Comparison of ENCODE assay signal across 24 cellular contexts in the genomic region with DNA sequence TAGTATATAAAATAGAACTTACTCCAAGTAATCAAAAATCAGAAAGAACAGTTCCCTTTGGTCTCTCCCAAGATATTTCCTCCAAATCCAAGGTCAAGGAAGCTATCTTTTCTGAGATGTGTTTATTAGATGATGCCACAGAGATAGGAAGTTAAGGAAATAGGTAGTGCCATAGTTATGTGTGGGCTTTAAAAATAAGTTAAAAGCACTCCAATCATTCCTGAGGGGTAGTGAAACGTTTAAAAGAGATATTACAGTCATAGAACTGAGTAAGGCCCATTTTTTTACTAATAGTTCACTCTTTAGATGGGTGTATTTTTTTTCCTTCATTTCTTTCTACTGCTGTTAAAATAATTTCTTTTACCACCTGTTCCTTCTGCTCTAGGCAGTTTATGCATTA.
DNase-seq lines count a peak whose midpoint lies in the region; ATAC-seq, FAIRE-seq and TF ChIP-seq lines count a peak whose summit lies in the region.
"Had no signal": no experiment of that assay in that cellular context is flagged by ENCODE, and none has a peak within 500 bp of the region (broad histone marks: within the 10 kb centered on the region; RNA-seq: fewer than 3 reads in every experiment).

No MANE protein-coding gene starts in this region.

- H3K27ac ChIP-seq in mesenchymal stem cell (ENCODE audit: low read length, poor library complexity, severe bottlenecking): no peak overlapping the region
- no peak overlapping the region for H3K27ac ChIP-seq in ovary
- H3K27ac ChIP-seq in right cardiac atrium (ENCODE audit: low read length): no peak overlapping the region
- H3K27ac ChIP-seq: RWPE1, SK-N-MC had no signal

- no peak overlapping the region for H2BK120ac ChIP-seq in mesenchymal stem cell (ENCODE audit: low read depth, low read length)

- no peaks in the 10 kb centered on the region for H3K4me1 ChIP-seq in mesenchymal stem cell (ENCODE audit: control insufficient read depth, insufficient read depth, low read depth, low read length)
- no peaks in the 10 kb centered on the region for H3K4me1 ChIP-seq in ovary (ENCODE audit: insufficient read depth)
- no peaks in the 10 kb centered on the region for H3K4me1 ChIP-seq in right cardiac atrium (ENCODE audit: control insufficient read depth, insufficient read depth, low read length)

- H3K9me3 ChIP-seq in mesenchymal stem cell (ENCODE audit: control insufficient read depth, low read length) (no peaks in the 10 kb centered on the region), ovary (no peaks in the 10 kb centered on the region), right cardiac atrium (ENCODE audit: control insufficient read depth, low read length) (no peaks in the 10 kb centered on the region)

- no peak overlapping the region for H3K4me2 ChIP-seq in mesenchymal stem cell (ENCODE audit: low read length, poor library complexity, severe bottlenecking)

- H3K18ac ChIP-seq in mesenchymal stem cell (ENCODE audit: low read depth in 1 of 2, low read length in 2 of 2): no peak overlapping the region

- TF ChIP-seq CTCF in chondrocyte (IDR thresholded peaks at IDR 0.05): no peak
- no peak for TF ChIP-seq CTCF in ovary (IDR thresholded peaks at IDR 0.05)
- TF ChIP-seq CTCF in GM20000 (IDR thresholded peaks at IDR 0.05; ENCODE audit: extremely low read depth, missing control alignments): no peak

- WGBS in mesenchymal stem cell: no CpG with 5 or more reads among the region's 1 CpG
- WGBS in ovary, 3 donors: 42 to 55% (median 50%) methylated on average over 1 of the region's 1 CpG
- WGBS in right cardiac atrium: 47% methylated on average over 1 of the region's 1 CpG

- H4K8ac ChIP-seq in mesenchymal stem cell (ENCODE audit: low read length): no peak overlapping the region

- H3K36me3 ChIP-seq in mesenchymal stem cell (ENCODE audit: control insufficient read depth in 1 of 2, insufficient read depth in 2 of 2, low read depth in 1 of 2, low read length in 2 of 2) (no peaks in the 10 kb centered on the region), ovary (no peaks in the 10 kb centered on the region)

- H3K36me3 Mint-ChIP-seq in chondrocyte (ENCODE audit: low read depth): no peaks in the 10 kb centered on the region
- H3K36me3 Mint-ChIP-seq: CD4-positive, alpha-beta memory T cell had no signal

- no peak overlapping the region for H2BK5ac ChIP-seq in mesenchymal stem cell (ENCODE audit: low read depth, low read length, poor library complexity, severe bottlenecking)

- H4K91ac ChIP-seq in mesenchymal stem cell (ENCODE audit: low read length): no peak overlapping the region

- TF ChIP-seq EP300 in ovary (IDR thresholded peaks at IDR 0.05): no peak

- H3K9me3 Mint-ChIP-seq in chondrocyte (ENCODE audit: low read depth): no peaks in the 10 kb centered on the region

- no peaks in the 10 kb centered on the region for H3K27me3 ChIP-seq in mesenchymal stem cell (ENCODE audit: control insufficient read depth in 1 of 2, insufficient read depth in 1 of 2, low read length in 2 of 2)
- no peaks in the 10 kb centered on the region for H3K27me3 ChIP-seq in ovary
- no peaks in the 10 kb centered on the region for H3K27me3 ChIP-seq in right cardiac atrium (ENCODE audit: control insufficient read depth, insufficient read depth)

- intact Hi-C loops in ovary (cut with DNase I) (no loop called here), right cardiac atrium (cut with DNase I) (no loop called here)

- H3K27me3 Mint-ChIP-seq in chondrocyte (ENCODE audit: low read depth): no peaks in the 10 kb centered on the region
- H3K27me3 Mint-ChIP-seq: CD4-positive, alpha-beta memory T cell had no signal

- no peak for FAIRE-seq in RCC 7860 (lab: Jason Lieb, UNC)
- FAIRE-seq: A204.1, GM12892, H1 had no signal

- no peak for ATAC-seq in right cardiac atrium

- H2BK12ac ChIP-seq in mesenchymal stem cell (ENCODE audit: low read length in 2 of 2): no peak overlapping the region

- H3K4me3 Mint-ChIP-seq in chondrocyte (ENCODE audit: unreplicated experiment): no peak overlapping the region
- H3K4me3 Mint-ChIP-seq: CD4-positive, alpha-beta memory T cell had no signal

- DNase-seq in EL: peak; percentile 13
- peak; percentile 54 for DNase-seq in RCC 7860 (ENCODE audit: low spot score)
- DNase-seq in chondrocyte (ENCODE audit: low spot score): no peak
- DNase-seq in mesenchymal stem cell: no peak
- no peak for DNase-seq in SK-N-DZ (ENCODE audit: low spot score)
- DNase-seq in ovary: no peak
- DNase-seq in GM20000 (ENCODE audit: low spot score): no peak
- DNase-seq in right cardiac atrium: no peak
- DNase-seq: AML-193; C1 segment of cervical spinal cord; CD4-positive, alpha-beta memory T cell; COR-L47; KG1; NCI-H1048; NCI-H1694; NCI-H2029 treated with DMSO at 0.1 percent for 48 hours; NCI-H2227 treated with DMSO at 0.1 percent for 48 hours; NCI-H526 treated with DMSO at 0.1 percent for 48 hours; SHP77 had no signal

- H3K79me1 ChIP-seq in mesenchymal stem cell (replicated peaks; ENCODE audit: low read length, poor library complexity, severe bottlenecking): no peaks in the 10 kb centered on the region

- no peak overlapping the region for H2AK5ac ChIP-seq in mesenchymal stem cell (ENCODE audit: low read length, severe bottlenecking)

- H3K14ac ChIP-seq in mesenchymal stem cell (ENCODE audit: low read length in 2 of 2): no peak overlapping the region

- no peak overlapping the region for H2BK15ac ChIP-seq in mesenchymal stem cell (ENCODE audit: low read depth, poor library complexity, severe bottlenecking)

- no peak overlapping the region for H3K4ac ChIP-seq in mesenchymal stem cell (ENCODE audit: low read depth in 1 of 2, low read length in 2 of 2)

- no peak for TF ChIP-seq POLR2A in ovary (IDR thresholded peaks at IDR 0.05)

- H3K9ac ChIP-seq in mesenchymal stem cell (ENCODE audit: low read length): peak overlapping the region; percentile 70

- no peak overlapping the region for H2AFZ ChIP-seq in mesenchymal stem cell (ENCODE audit: low read depth, low read length)

- H3K27ac Mint-ChIP-seq in chondrocyte (ENCODE audit: unreplicated experiment): peak overlapping the region; percentile 47
- H3K27ac Mint-ChIP-seq: CD4-positive, alpha-beta memory T cell had no signal

- peak overlapping the region in 1 of 2 experiments; percentile 20 for H3K4me3 ChIP-seq in mesenchymal stem cell (ENCODE audit: insufficient read depth in 1 of 2, low read depth in 1 of 2, low read length in 2 of 2)
- H3K4me3 ChIP-seq in ovary: no peak overlapping the region
- H3K4me3 ChIP-seq in right cardiac atrium (ENCODE audit: low read length): no peak overlapping the region
- H3K4me3 ChIP-seq: SK-N-MC had no signal

- H3K23ac ChIP-seq in mesenchymal stem cell (ENCODE audit: low read length in 2 of 2): no peak overlapping the region

- H3K4me1 Mint-ChIP-seq in chondrocyte (ENCODE audit: low read depth): peaks cover 38% of the 10 kb centered on the region
- H3K4me1 Mint-ChIP-seq: CD4-positive, alpha-beta memory T cell had no signal

Comparison
In these comparisons a context has a peak if more than half of its experiments do, and no peak if none do; other contexts are left out.
1. DNase-seq: peak in EL (single experiment) and RCC 7860 (single experiment); none in chondrocyte (single experiment), mesenchymal stem cell (single experiment), SK-N-DZ (single experiment), ovary (0 of 5), GM20000 (single experiment) and right cardiac atrium (0 of 3).